2 cellular contexts compared by ENCODE assay signal in genomic region chr9:19161257-19162025, GRCh38.
TF ChIP-seq lines count a peak whose summit lies in the region.

No MANE protein-coding gene starts in this region.

TF ChIP-seq in endothelial cell of umbilical vein, 7 proteins besides CTCF, POLR2A, EP300 and RAD21 (continued from another document):
- TF ChIP-seq JUN (IDR thresholded peaks at IDR 0.05; ENCODE audit: borderline replicate concordance, insufficient read depth, insufficient read length, low read depth) (peak; percentile 56), POLR2AphosphoS5 (IDR thresholded peaks at IDR 0.05; ENCODE audit: insufficient read depth, low read depth, low read length) (peak; percentile 16), FOS (IDR thresholded peaks at IDR 0.05; ENCODE audit: borderline replicate concordance, insufficient read depth, low read length) (peak; percentile 77), GATA2 (IDR thresholded peaks at IDR 0.05; ENCODE audit: insufficient read depth, insufficient read length, low read depth, low read length) (peak; percentile 71)

TF ChIP-seq in HEK293T, 16 proteins besides CTCF, POLR2A, EP300 and RAD21 (continued from another document):
- TF ChIP-seq PKNOX1 (IDR thresholded peaks at IDR 0.05) (no peak), FOXA1 (IDR thresholded peaks at IDR 0.05) (no peak), HDGF (IDR thresholded peaks at IDR 0.05; ENCODE audit: borderline replicate concordance) (no peak), SP1 (IDR thresholded peaks at IDR 0.05) (no peak), FOXM1 (IDR thresholded peaks at IDR 0.05; ENCODE audit: borderline replicate concordance) (no peak), ARNT (IDR thresholded peaks at IDR 0.05) (no peak), SUZ12 (IDR thresholded peaks at IDR 0.05) (no peak), FOXK2 (IDR thresholded peaks at IDR 0.05) (no peak)
